ENCODE assay signal across 2 cellular contexts in the genomic region with DNA sequence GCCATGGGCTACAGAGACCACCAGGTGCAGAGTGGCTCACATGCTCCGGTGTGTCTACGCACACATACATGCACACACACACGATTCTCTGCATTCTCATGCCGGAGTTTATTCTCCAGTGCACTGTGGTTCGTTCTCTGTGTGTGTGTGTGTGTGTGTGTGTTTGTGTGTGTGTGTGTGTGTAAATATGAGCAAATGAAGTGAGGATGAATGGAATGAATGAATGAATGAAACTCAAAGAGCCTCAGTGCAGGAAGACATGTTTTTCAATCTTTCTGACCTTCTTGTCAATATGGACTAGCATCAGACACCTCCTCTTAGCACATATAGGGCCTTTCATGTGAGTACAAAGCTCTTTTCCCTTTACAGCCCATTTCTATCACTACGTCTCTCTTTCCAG.
TF ChIP-seq lines count a peak whose summit lies in the region.

No MANE protein-coding gene starts in this region.

TF ChIP-seq in HEK293, 187 proteins besides CTCF, POLR2A, EP300 and RAD21 (continued from another document):
- TF ChIP-seq, protein P1, sequence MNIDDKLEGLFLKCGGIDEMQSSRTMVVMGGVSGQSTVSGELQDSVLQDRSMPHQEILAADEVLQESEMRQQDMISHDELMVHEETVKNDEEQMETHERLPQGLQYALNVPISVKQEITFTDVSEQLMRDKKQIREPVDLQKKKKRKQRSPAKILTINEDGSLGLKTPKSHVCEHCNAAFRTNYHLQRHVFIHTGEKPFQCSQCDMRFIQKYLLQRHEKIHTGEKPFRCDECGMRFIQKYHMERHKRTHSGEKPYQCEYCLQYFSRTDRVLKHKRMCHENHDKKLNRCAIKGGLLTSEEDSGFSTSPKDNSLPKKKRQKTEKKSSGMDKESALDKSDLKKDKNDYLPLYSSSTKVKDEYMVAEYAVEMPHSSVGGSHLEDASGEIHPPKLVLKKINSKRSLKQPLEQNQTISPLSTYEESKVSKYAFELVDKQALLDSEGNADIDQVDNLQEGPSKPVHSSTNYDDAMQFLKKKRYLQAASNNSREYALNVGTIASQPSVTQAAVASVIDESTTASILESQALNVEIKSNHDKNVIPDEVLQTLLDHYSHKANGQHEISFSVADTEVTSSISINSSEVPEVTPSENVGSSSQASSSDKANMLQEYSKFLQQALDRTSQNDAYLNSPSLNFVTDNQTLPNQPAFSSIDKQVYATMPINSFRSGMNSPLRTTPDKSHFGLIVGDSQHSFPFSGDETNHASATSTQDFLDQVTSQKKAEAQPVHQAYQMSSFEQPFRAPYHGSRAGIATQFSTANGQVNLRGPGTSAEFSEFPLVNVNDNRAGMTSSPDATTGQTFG (tag by site-specific recombination; IDR thresholded peaks at IDR 0.05; ENCODE audit: borderline replicate concordance), result no peak
- TF ChIP-seq ZNF621 (tag by site-specific recombination; IDR thresholded peaks at IDR 0.05), result no peak
- no peak for TF ChIP-seq YY1 (tag by site-specific recombination; IDR thresholded peaks at IDR 0.05)
- TF ChIP-seq ZNF221 (tag by site-specific recombination; IDR thresholded peaks at IDR 0.05; ENCODE audit: borderline replicate concordance), result no peak
- TF ChIP-seq, protein P2, sequence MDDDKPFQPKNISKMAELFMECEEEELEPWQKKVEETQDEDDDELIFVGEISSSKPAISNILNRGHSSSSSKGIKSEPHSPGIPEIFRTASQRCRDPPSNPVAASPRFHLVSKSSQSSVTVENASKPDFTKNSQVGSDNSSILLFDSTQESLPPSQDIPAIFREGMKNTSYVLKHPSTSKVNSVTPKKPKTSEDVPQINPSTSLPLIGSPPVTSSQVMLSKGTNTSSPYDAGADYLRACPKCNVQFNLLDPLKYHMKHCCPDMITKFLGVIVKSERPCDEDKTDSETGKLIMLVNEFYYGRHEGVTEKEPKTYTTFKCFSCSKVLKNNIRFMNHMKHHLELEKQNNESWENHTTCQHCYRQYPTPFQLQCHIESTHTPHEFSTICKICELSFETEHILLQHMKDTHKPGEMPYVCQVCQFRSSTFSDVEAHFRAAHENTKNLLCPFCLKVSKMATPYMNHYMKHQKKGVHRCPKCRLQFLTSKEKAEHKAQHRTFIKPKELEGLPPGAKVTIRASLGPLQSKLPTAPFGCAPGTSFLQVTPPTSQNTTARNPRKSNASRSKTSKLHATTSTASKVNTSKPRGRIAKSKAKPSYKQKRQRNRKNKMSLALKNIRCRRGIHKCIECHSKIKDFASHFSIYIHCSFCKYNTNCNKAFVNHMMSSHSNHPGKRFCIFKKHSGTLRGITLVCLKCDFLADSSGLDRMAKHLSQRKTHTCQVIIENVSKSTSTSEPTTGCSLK (tag by site-specific recombination; IDR thresholded peaks at IDR 0.05), result no peak
- TF ChIP-seq ZNF624 (tag by site-specific recombination; IDR thresholded peaks at IDR 0.05), result no peak
- TF ChIP-seq, protein P3, sequence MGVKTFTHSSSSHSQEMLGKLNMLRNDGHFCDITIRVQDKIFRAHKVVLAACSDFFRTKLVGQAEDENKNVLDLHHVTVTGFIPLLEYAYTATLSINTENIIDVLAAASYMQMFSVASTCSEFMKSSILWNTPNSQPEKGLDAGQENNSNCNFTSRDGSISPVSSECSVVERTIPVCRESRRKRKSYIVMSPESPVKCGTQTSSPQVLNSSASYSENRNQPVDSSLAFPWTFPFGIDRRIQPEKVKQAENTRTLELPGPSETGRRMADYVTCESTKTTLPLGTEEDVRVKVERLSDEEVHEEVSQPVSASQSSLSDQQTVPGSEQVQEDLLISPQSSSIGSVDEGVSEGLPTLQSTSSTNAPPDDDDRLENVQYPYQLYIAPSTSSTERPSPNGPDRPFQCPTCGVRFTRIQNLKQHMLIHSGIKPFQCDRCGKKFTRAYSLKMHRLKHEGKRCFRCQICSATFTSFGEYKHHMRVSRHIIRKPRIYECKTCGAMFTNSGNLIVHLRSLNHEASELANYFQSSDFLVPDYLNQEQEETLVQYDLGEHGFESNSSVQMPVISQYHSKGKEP (tag by site-specific recombination; IDR thresholded peaks at IDR 0.05), result no peak
- TF ChIP-seq, protein P4, sequence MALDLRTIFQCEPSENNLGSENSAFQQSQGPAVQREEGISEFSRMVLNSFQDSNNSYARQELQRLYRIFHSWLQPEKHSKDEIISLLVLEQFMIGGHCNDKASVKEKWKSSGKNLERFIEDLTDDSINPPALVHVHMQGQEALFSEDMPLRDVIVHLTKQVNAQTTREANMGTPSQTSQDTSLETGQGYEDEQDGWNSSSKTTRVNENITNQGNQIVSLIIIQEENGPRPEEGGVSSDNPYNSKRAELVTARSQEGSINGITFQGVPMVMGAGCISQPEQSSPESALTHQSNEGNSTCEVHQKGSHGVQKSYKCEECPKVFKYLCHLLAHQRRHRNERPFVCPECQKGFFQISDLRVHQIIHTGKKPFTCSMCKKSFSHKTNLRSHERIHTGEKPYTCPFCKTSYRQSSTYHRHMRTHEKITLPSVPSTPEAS (tag by site-specific recombination; IDR thresholded peaks at IDR 0.05), result peak; percentile 82
- no peak for TF ChIP-seq ZNF121 (tag by site-specific recombination; IDR thresholded peaks at IDR 0.05)
- TF ChIP-seq, protein P5, sequence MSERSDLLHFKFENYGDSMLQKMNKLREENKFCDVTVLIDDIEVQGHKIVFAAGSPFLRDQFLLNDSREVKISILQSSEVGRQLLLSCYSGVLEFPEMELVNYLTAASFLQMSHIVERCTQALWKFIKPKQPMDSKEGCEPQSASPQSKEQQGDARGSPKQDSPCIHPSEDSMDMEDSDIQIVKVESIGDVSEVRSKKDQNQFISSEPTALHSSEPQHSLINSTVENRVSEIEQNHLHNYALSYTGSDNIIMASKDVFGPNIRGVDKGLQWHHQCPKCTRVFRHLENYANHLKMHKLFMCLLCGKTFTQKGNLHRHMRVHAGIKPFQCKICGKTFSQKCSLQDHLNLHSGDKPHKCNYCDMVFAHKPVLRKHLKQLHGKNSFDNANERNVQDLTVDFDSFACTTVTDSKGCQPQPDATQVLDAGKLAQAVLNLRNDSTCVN (tag by site-specific recombination; optimal IDR thresholded peaks at IDR 0.05), result no peak
- 0 out of 2 replicates have a peak, but pooled peaks have one; percentile 53 for TF ChIP-seq ZNF24 (tag by site-specific recombination; IDR thresholded peaks at IDR 0.05)

TF ChIP-seq in WTC11, 78 proteins besides CTCF, POLR2A, EP300 and RAD21 (continued from another document):
- TF ChIP-seq, protein P6, sequence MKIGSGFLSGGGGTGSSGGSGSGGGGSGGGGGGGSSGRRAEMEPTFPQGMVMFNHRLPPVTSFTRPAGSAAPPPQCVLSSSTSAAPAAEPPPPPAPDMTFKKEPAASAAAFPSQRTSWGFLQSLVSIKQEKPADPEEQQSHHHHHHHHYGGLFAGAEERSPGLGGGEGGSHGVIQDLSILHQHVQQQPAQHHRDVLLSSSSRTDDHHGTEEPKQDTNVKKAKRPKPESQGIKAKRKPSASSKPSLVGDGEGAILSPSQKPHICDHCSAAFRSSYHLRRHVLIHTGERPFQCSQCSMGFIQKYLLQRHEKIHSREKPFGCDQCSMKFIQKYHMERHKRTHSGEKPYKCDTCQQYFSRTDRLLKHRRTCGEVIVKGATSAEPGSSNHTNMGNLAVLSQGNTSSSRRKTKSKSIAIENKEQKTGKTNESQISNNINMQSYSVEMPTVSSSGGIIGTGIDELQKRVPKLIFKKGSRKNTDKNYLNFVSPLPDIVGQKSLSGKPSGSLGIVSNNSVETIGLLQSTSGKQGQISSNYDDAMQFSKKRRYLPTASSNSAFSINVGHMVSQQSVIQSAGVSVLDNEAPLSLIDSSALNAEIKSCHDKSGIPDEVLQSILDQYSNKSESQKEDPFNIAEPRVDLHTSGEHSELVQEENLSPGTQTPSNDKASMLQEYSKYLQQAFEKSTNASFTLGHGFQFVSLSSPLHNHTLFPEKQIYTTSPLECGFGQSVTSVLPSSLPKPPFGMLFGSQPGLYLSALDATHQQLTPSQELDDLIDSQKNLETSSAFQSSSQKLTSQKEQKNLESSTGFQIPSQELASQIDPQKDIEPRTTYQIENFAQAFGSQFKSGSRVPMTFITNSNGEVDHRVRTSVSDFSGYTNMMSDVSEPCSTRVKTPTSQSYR (CRISPR knock-in tag; IDR thresholded peaks at IDR 0.05), result no peak
- TF ChIP-seq ATF1 (CRISPR knock-in tag; IDR thresholded peaks at IDR 0.05) (no peak), NFATC4 (CRISPR knock-in tag; IDR thresholded peaks at IDR 0.05) (no peak), TEAD4 (CRISPR knock-in tag; IDR thresholded peaks at IDR 0.05) (no peak), JAZF1 (CRISPR knock-in tag; IDR thresholded peaks at IDR 0.05) (no peak), PRRX2 (CRISPR knock-in tag; IDR thresholded peaks at IDR 0.05) (no peak), MYBL2 (CRISPR knock-in tag; IDR thresholded peaks at IDR 0.05) (no peak), CREB1 (CRISPR knock-in tag; IDR thresholded peaks at IDR 0.05) (no peak), FOXP1 (CRISPR knock-in tag; IDR thresholded peaks at IDR 0.05; ENCODE audit: borderline replicate concordance) (no peak), SP1 (CRISPR knock-in tag; conservative IDR thresholded peaks at IDR 0.05) (no peak), GRHL2 (CRISPR knock-in tag; IDR thresholded peaks at IDR 0.05; ENCODE audit: insufficient replicate concordance, severe bottlenecking) (no peak)
- TF ChIP-seq, protein P7, sequence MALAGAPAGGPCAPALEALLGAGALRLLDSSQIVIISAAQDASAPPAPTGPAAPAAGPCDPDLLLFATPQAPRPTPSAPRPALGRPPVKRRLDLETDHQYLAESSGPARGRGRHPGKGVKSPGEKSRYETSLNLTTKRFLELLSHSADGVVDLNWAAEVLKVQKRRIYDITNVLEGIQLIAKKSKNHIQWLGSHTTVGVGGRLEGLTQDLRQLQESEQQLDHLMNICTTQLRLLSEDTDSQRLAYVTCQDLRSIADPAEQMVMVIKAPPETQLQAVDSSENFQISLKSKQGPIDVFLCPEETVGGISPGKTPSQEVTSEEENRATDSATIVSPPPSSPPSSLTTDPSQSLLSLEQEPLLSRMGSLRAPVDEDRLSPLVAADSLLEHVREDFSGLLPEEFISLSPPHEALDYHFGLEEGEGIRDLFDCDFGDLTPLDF (CRISPR knock-in tag; IDR thresholded peaks at IDR 0.05), result no peak
- TF ChIP-seq, protein P8, sequence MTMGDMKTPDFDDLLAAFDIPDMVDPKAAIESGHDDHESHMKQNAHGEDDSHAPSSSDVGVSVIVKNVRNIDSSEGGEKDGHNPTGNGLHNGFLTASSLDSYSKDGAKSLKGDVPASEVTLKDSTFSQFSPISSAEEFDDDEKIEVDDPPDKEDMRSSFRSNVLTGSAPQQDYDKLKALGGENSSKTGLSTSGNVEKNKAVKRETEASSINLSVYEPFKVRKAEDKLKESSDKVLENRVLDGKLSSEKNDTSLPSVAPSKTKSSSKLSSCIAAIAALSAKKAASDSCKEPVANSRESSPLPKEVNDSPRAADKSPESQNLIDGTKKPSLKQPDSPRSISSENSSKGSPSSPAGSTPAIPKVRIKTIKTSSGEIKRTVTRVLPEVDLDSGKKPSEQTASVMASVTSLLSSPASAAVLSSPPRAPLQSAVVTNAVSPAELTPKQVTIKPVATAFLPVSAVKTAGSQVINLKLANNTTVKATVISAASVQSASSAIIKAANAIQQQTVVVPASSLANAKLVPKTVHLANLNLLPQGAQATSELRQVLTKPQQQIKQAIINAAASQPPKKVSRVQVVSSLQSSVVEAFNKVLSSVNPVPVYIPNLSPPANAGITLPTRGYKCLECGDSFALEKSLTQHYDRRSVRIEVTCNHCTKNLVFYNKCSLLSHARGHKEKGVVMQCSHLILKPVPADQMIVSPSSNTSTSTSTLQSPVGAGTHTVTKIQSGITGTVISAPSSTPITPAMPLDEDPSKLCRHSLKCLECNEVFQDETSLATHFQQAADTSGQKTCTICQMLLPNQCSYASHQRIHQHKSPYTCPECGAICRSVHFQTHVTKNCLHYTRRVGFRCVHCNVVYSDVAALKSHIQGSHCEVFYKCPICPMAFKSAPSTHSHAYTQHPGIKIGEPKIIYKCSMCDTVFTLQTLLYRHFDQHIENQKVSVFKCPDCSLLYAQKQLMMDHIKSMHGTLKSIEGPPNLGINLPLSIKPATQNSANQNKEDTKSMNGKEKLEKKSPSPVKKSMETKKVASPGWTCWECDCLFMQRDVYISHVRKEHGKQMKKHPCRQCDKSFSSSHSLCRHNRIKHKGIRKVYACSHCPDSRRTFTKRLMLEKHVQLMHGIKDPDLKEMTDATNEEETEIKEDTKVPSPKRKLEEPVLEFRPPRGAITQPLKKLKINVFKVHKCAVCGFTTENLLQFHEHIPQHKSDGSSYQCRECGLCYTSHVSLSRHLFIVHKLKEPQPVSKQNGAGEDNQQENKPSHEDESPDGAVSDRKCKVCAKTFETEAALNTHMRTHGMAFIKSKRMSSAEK (CRISPR knock-in tag; IDR thresholded peaks at IDR 0.05; ENCODE audit: borderline replicate concordance), result no peak
- TF ChIP-seq, protein P9, sequence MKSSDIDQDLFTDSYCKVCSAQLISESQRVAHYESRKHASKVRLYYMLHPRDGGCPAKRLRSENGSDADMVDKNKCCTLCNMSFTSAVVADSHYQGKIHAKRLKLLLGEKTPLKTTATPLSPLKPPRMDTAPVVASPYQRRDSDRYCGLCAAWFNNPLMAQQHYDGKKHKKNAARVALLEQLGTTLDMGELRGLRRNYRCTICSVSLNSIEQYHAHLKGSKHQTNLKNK (CRISPR knock-in tag; IDR thresholded peaks at IDR 0.05), result no peak
- TF ChIP-seq, protein P10, sequence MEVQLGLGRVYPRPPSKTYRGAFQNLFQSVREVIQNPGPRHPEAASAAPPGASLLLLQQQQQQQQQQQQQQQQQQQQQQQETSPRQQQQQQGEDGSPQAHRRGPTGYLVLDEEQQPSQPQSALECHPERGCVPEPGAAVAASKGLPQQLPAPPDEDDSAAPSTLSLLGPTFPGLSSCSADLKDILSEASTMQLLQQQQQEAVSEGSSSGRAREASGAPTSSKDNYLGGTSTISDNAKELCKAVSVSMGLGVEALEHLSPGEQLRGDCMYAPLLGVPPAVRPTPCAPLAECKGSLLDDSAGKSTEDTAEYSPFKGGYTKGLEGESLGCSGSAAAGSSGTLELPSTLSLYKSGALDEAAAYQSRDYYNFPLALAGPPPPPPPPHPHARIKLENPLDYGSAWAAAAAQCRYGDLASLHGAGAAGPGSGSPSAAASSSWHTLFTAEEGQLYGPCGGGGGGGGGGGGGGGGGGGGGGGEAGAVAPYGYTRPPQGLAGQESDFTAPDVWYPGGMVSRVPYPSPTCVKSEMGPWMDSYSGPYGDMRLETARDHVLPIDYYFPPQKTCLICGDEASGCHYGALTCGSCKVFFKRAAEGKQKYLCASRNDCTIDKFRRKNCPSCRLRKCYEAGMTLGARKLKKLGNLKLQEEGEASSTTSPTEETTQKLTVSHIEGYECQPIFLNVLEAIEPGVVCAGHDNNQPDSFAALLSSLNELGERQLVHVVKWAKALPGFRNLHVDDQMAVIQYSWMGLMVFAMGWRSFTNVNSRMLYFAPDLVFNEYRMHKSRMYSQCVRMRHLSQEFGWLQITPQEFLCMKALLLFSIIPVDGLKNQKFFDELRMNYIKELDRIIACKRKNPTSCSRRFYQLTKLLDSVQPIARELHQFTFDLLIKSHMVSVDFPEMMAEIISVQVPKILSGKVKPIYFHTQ (CRISPR knock-in tag; IDR thresholded peaks at IDR 0.05), result no peak
- TF ChIP-seq, protein P11, sequence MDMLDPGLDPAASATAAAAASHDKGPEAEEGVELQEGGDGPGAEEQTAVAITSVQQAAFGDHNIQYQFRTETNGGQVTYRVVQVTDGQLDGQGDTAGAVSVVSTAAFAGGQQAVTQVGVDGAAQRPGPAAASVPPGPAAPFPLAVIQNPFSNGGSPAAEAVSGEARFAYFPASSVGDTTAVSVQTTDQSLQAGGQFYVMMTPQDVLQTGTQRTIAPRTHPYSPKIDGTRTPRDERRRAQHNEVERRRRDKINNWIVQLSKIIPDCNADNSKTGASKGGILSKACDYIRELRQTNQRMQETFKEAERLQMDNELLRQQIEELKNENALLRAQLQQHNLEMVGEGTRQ (CRISPR knock-in tag; IDR thresholded peaks at IDR 0.05), result no peak
